22 cellular contexts compared by ENCODE assay signal in the genomic region with DNA sequence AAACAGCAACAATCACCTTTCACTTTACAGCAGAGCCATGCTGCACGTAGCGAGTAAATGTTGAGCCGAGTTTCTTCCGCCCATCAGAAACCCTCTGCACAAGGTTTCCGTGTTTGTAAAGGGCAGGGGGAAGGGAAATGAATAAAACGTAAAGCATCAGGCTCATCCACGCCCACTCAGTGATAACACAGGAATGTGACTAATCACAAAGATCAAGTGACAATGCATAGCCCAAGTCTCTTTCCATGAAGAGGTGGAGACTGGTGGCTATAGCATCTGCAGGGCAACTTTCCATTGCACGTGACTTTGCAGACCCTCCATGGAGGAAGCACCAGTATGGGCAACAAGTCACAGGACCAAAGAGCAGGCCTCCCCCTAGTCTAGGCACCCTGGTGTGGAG. TPM values are rescaled to one million over a fixed set of nuclear protein-coding genes. Genes with fewer than 3 reads are reported as not detected.
DNase-seq lines count a peak whose midpoint lies in the region; ATAC-seq, FAIRE-seq and TF ChIP-seq lines count a peak whose summit lies in the region.
"Had no signal": no experiment of that assay in that cellular context is flagged by ENCODE, and none has a peak within 500 bp of the region (broad histone marks: within the 10 kb centered on the region; RNA-seq: fewer than 3 reads in every experiment).

No MANE protein-coding gene starts in this region.

- H3K9ac ChIP-seq in K562 (ENCODE audit: insufficient read depth in 1 of 2, low read depth in 2 of 2, low read length in 2 of 2) = 0 out of 4 replicates have a peak overlapping the region, but pooled peaks of 1 of the 2 experiments have one; percentile 22
- H3K9ac ChIP-seq: GM23248 had no signal

- in situ Hi-C loops in K562 (cut with MboI) = no loop called here

- no peak for TF ChIP-seq CTCF in K562 (IDR thresholded peaks at IDR 0.05 in 2 of 3, conservative IDR thresholded peaks at IDR 0.05 in 1 of 3; ENCODE audit: insufficient read depth in 2 of 3, low read depth in 1 of 3, low read length in 3 of 3)
- no peak for TF ChIP-seq CTCF in heart right ventricle (IDR thresholded peaks at IDR 0.05)

- no peak overlapping the region for H2AFZ ChIP-seq in K562 (ENCODE audit: low read depth, low read length)
- H2AFZ ChIP-seq: GM23248 had no signal

- H3K4me3 ChIP-seq in K562 (no peak overlapping the region), heart right ventricle (no peak overlapping the region)
- H3K4me3 ChIP-seq: GM23248, heart left ventricle, transverse colon had no signal

- no peak overlapping the region for H3K4me2 ChIP-seq in K562 (ENCODE audit: insufficient read depth, low read length)

- H3K79me2 ChIP-seq in K562 (ENCODE audit: control insufficient read depth, insufficient read depth, low read length) = peaks cover 3% of the 10 kb centered on the region; the same call in 2 of the 3 replicates

- 52% methylated on average over 8 of the region's 8 CpGs for WGBS in K562 (ENCODE audit: insufficient coverage, low coverage, missing lambda C conversion rate)
- WGBS in heart right ventricle, 2 donors = 74 to 79% methylated on average over 8 of the region's 8 CpGs

- ATAC-seq in K562 (no peak), GM21786 (IDR thresholded peaks at IDR 0.05; ENCODE audit: unreplicated experiment) (no peak), GM21825 (IDR thresholded peaks at IDR 0.05; ENCODE audit: unreplicated experiment) (no peak), heart right ventricle (no peak)
- ATAC-seq: heart left ventricle; natural killer cell; Panc1; stimulated activated naive B cell treated with anti-CD40 and anti-IgM and Interleukin-4, amounts not matched to agents 10 μg/mL and 1 μg/mL and 100 μg/mL, for 72 hours had no signal

- BruUV-seq in K562 (replicated peaks; lab: Mats Ljungman, UMichigan) = no TSS peak

- H3K27ac Mint-ChIP-seq in activated T-cell treated with anti-CD3 and anti-CD28 coated beads, Interleukin-2, amount 50 U/mL, for 24 hours = peak overlapping the region; percentile 51
- H3K27ac Mint-ChIP-seq: CD14-positive monocyte; memory B cell; natural killer cell; stimulated activated naive B cell treated with anti-CD40 and anti-IgM and Interleukin-4, amounts not matched to agents 10 μg/mL and 1 μg/mL and 100 μg/mL, for 72 hours had no signal

- FAIRE-seq in H54 (lab: Jason Lieb, UNC) (peak; percentile 11), K562 (lab: Jason Lieb, UNC) (peak; percentile 75)
- FAIRE-seq: small intestine had no signal

- CTCF ChIA-PET in K562 (lab: Yijun Ruan, JAX; ENCODE audit: low intra/inter-chr PET ratio) = no interaction called here

- TF ChIP-seq POLR2A in H54 (IDR thresholded peaks at IDR 0.05; ENCODE audit: low read depth, low read length) (no peak), K562 (conservative IDR thresholded peaks at IDR 0.05) (no peak)

- H3K36me3 ChIP-seq in K562 (ENCODE audit: control insufficient read depth, insufficient read depth, low read length) (peaks cover 41% of the 10 kb centered on the region; the same call in 2 of the 3 replicates), heart right ventricle (peaks cover 0 to 75% (median 10%) of the 10 kb centered on the region in 9 donors)

- POLR2A ChIA-PET in K562 (lab: Yijun Ruan, JAX) = no interaction called here

- no peaks in the 10 kb centered on the region for H3K27me3 ChIP-seq in K562 (ENCODE audit: control insufficient read depth in 2 of 2, insufficient read depth in 2 of 2, low read length in 2 of 2)
- no peaks in the 10 kb centered on the region for H3K27me3 ChIP-seq in heart right ventricle
- H3K27me3 ChIP-seq: heart left ventricle, transverse colon had no signal

- TF ChIP-seq EP300 in K562 (IDR thresholded peaks at IDR 0.05; ENCODE audit: low read length) = no peak

- DNase-seq in activated T-cell treated with anti-CD3 and anti-CD28 coated beads, Interleukin-2, amount 50 U/mL, for 24 hours = no peak
- DNase-seq in activated T-cell treated with anti-CD3 and anti-CD28 coated beads for 4 hours (no peak), H54 (ENCODE audit: insufficient read length, low spot score) (no peak), K562 (ENCODE audit: extremely low read depth in 1 of 4, low spot score in 3 of 4) (no peak), putamen (ENCODE audit: low spot score) (peak; percentile 20), heart right ventricle (no peak)
- DNase-seq: amygdala; DMS79 treated with DMSO at 0.1 percent for 48 hours; GM23248; heart left ventricle; natural killer cell; NCI-H1417 treated with DMSO at 0.1 percent for 48 hours; posterior cingulate gyrus; small intestine; stimulated activated naive B cell treated with anti-CD40 and anti-IgM and Interleukin-4, amounts not matched to agents 10 μg/mL and 1 μg/mL and 100 μg/mL, for 72 hours; T1000; transverse colon had no signal

- peaks cover 78% of the 10 kb centered on the region for H3K36me3 Mint-ChIP-seq in activated T-cell treated with anti-CD3 and anti-CD28 coated beads, Interleukin-2, amount 50 U/mL, for 24 hours (ENCODE audit: low read depth)
- H3K36me3 Mint-ChIP-seq: natural killer cell had no signal

- H3K4me1 ChIP-seq in K562 (replicated peaks in 1 of 2; ENCODE audit: control insufficient read depth in 2 of 2, insufficient read depth in 2 of 2, low read length in 2 of 2) = peaks cover 4% of the 10 kb centered on the region in 2 experiments; a peak in 4 of 5 replicates
- no peaks in the 10 kb centered on the region for H3K4me1 ChIP-seq in heart right ventricle
- H3K4me1 ChIP-seq: heart left ventricle, transverse colon had no signal

- no peak overlapping the region for H3K4me3 Mint-ChIP-seq in activated T-cell treated with anti-CD3 and anti-CD28 coated beads, Interleukin-2, amount 50 U/mL, for 24 hours
- H3K4me3 Mint-ChIP-seq: CD14-positive monocyte; memory B cell; natural killer cell; stimulated activated naive B cell treated with anti-CD40 and anti-IgM and Interleukin-4, amounts not matched to agents 10 μg/mL and 1 μg/mL and 100 μg/mL, for 72 hours had no signal

- peaks cover 24% of the 10 kb centered on the region for H3K4me1 Mint-ChIP-seq in activated T-cell treated with anti-CD3 and anti-CD28 coated beads, Interleukin-2, amount 50 U/mL, for 24 hours (ENCODE audit: low read depth)
- H3K4me1 Mint-ChIP-seq: CD14-positive monocyte had no signal

- no peaks in the 10 kb centered on the region for H3K9me3 ChIP-seq in K562 (replicated peaks; ENCODE audit: control insufficient read depth, insufficient read depth, low read depth, low read length)
- H3K9me3 ChIP-seq in heart right ventricle = peaks cover 0 to 8% (median 0%) of the 10 kb centered on the region in 11 donors
- H3K9me3 ChIP-seq: transverse colon had no signal

- H3K27me3 Mint-ChIP-seq in activated T-cell treated with anti-CD3 and anti-CD28 coated beads, Interleukin-2, amount 50 U/mL, for 24 hours = no peaks in the 10 kb centered on the region
- H3K27me3 Mint-ChIP-seq: memory B cell; stimulated activated naive B cell treated with anti-CD40 and anti-IgM and Interleukin-4, amounts not matched to agents 10 μg/mL and 1 μg/mL and 100 μg/mL, for 72 hours had no signal

- H3K9me3 Mint-ChIP-seq in activated T-cell treated with anti-CD3 and anti-CD28 coated beads, Interleukin-2, amount 50 U/mL, for 24 hours = peaks cover 3% of the 10 kb centered on the region
- H3K9me3 Mint-ChIP-seq: memory B cell; natural killer cell; stimulated activated naive B cell treated with anti-CD40 and anti-IgM and Interleukin-4, amounts not matched to agents 10 μg/mL and 1 μg/mL and 100 μg/mL, for 72 hours had no signal

- intact Hi-C loops in K562 (cut with micrococcal nuclease) (no loop called here), heart right ventricle (cut with DNase I) (loop anchor here in 1 of 10 donors (10.0 kb wide), 1 partner anchor 56 kb away; no protein-coding TSS in a partner anchor)

- H4K20me1 ChIP-seq in K562 (replicated peaks; ENCODE audit: control insufficient read depth, insufficient read depth, low read length) = peaks cover 8% of the 10 kb centered on the region

- H3K9me1 ChIP-seq in K562 (ENCODE audit: control insufficient read depth, insufficient read depth, low read length) = no peaks in the 10 kb centered on the region

- TF ChIP-seq RAD21 in K562 (CRISPR knock-in tag; conservative IDR thresholded peaks at IDR 0.05 in 1 of 2, IDR thresholded peaks at IDR 0.05 in 1 of 2) = no peak

- H3K27ac ChIP-seq in K562 (ENCODE audit: extremely low read depth, low read depth, low read length) = no peak overlapping the region
- H3K27ac ChIP-seq in heart right ventricle = no peak overlapping the region
- H3K27ac ChIP-seq: GM23248, heart left ventricle, transverse colon had no signal

TF ChIP-seq in K562, 482 proteins besides CTCF, POLR2A, EP300 and RAD21:
- TF ChIP-seq TAF7 (tag; IDR thresholded peaks at IDR 0.05) (no peak), BHLHE40 (IDR thresholded peaks at IDR 0.05; ENCODE audit: low read length) (0 out of 2 replicates have a peak, but pooled peaks have one; percentile 7), TEAD4 (IDR thresholded peaks at IDR 0.05; ENCODE audit: low read length) (peak; percentile 48; the same call in 1 of the 2 replicates), TEAD4 (CRISPR knock-in tag; IDR thresholded peaks at IDR 0.05; ENCODE audit: borderline replicate concordance) (no peak), CREM (IDR thresholded peaks at IDR 0.05; ENCODE audit: low read depth) (0 out of 2 replicates have a peak, but pooled peaks have one; percentile 15), EGR1 (conservative IDR thresholded peaks at IDR 0.05) (peak; percentile 44; the same call in 1 of the 2 replicates), MED1 (CRISPR knock-in tag; IDR thresholded peaks at IDR 0.05; ENCODE audit: borderline replicate concordance) (no peak)

RNA-seq across cellular contexts. Expression of a gene that starts 56.6 kb away (rescaled TPM):
- total RNA-seq in K562 (2011; cell fraction: chromatin; rRNA removed; ENCODE audit: low replicate concordance) = 40.9 and 68.9 TPM in 2 replicates
- total RNA-seq in K562 (2011; cell fraction: nucleolus; rRNA removed) = 21.5 and 22.4 TPM in 2 replicates
- 36.1 and 42.5 TPM in 2 replicates for total RNA-seq in K562 (2011; cell fraction: nucleoplasm; rRNA removed)
- total RNA-seq in K562 (2014; rRNA removed) (18.1 and 23.4 TPM in 2 replicates), K562 (2014; rRNA removed; fragmentation: Illumina TruSeq; extraction: Trizol) (14.3 TPM in 2 replicates), K562 (2015; rRNA removed; fragmentation: Illumina TruSeq; extraction: Trizol) (13.9 and 15.7 TPM in 2 replicates), K562 (2021) (28.8 and 32.8 TPM in 2 replicates), heart right ventricle (10 to 100 TPM; 15.6 to 25.0 (median 20.6) TPM)
- polyA plus RNA-seq in K562 (2011; rRNA removed) (6.3 and 6.9 TPM in 2 replicates), K562 (2014; fragmentation: Illumina TruSeq; extraction: Trizol) (14.9 and 19.7 TPM in 2 replicates), K562 (2014; fragmentation: Nextera tagmentation; extraction: Ambion mirVana) (1 to 10 TPM; 1.5 to 1.6 TPM), K562 (2014; rRNA removed) (10.0 and 11.3 TPM in 2 replicates), heart right ventricle (10 to 100 TPM in 1 of 2 donors, 1 to 10 TPM in 1; 6.7 to 10.5 TPM)
- polyA plus RNA-seq in K562 (2011; cell fraction: cytosol; rRNA removed) = 6.3 and 8.3 TPM in 2 replicates
- 15.6 and 19.6 TPM in 2 replicates for polyA plus RNA-seq in K562 (2011; cell fraction: nucleus; rRNA removed)
- 10.6 and 11.9 TPM in 2 replicates for polyA plus RNA-seq in K562 (2012)
- 14.1 and 20.0 TPM in 2 replicates for polyA minus RNA-seq in K562 (2011; rRNA and poly(A)+ RNA removed)
- 42.2 and 76.3 TPM in 2 replicates for polyA minus RNA-seq in K562 (2011; cell fraction: cytosol; rRNA and poly(A)+ RNA removed)
- 11.4 and 23.5 TPM in 2 replicates for polyA minus RNA-seq in K562 (2011; cell fraction: nucleus; rRNA and poly(A)+ RNA removed)
